9 cellular contexts compared by ENCODE assay signal in genomic region chr18:22977847-22978701, GRCh38. TPM values are rescaled to one million over a fixed set of nuclear protein-coding genes. Genes with fewer than 3 reads are reported as not detected.
DNase-seq lines count a peak whose midpoint lies in the region; ATAC-seq and TF ChIP-seq lines count a peak whose summit lies in the region.
"Had no signal": no experiment of that assay in that cellular context is flagged by ENCODE, and none has a peak within 500 bp of the region (broad histone marks: within the 10 kb centered on the region; RNA-seq: fewer than 3 reads in every experiment).

No MANE protein-coding gene starts in this region.

- peak overlapping the region; percentile 70 for H3K27ac Mint-ChIP-seq in endothelial cell (ENCODE audit: unreplicated experiment)

- no peaks in the 10 kb centered on the region for H3K27me3 Mint-ChIP-seq in endothelial cell (ENCODE audit: unreplicated experiment)
- H3K27me3 Mint-ChIP-seq: IgD-negative memory B cell had no signal

- peaks cover 4% of the 10 kb centered on the region for H3K36me3 Mint-ChIP-seq in endothelial cell (ENCODE audit: low read depth, unreplicated experiment)

- ATAC-seq in GM18868 (IDR thresholded peaks at IDR 0.05; ENCODE audit: unreplicated experiment): peak; percentile 67
- no peak for ATAC-seq in GM21515 (IDR thresholded peaks at IDR 0.05; ENCODE audit: unreplicated experiment)
- ATAC-seq in GM21447 (IDR thresholded peaks at IDR 0.05; ENCODE audit: unreplicated experiment): no peak
- no peak for ATAC-seq in HG02678 (IDR thresholded peaks at IDR 0.05; ENCODE audit: unreplicated experiment)

- peak; percentile 35 for DNase-seq in NCI-H2196 treated with DMSO at 0.1 percent for 48 hours (lab: John Stamatoyannopoulos, UW; ENCODE audit: unreplicated experiment)
- no peak for DNase-seq in endothelial cell (ENCODE audit: low spot score)
- DNase-seq in putamen (ENCODE audit: low spot score): peak; percentile 24
- DNase-seq in NCI-H146 treated with DMSO at 0.1 percent for 48 hours (lab: John Stamatoyannopoulos, UW; ENCODE audit: unreplicated experiment): no peak

- TF ChIP-seq CTCF in endothelial cell (IDR thresholded peaks at IDR 0.05; ENCODE audit: unreplicated experiment): no peak

- peaks cover 7% of the 10 kb centered on the region for H3K4me1 Mint-ChIP-seq in endothelial cell (ENCODE audit: unreplicated experiment)

- no peaks in the 10 kb centered on the region for H3K9me3 Mint-ChIP-seq in endothelial cell (ENCODE audit: unreplicated experiment)
- H3K9me3 Mint-ChIP-seq: IgD-negative memory B cell had no signal

- H3K4me3 Mint-ChIP-seq in endothelial cell (ENCODE audit: unreplicated experiment): no peak overlapping the region

RNA-seq across cellular contexts. Expression of gene RBBP8, which starts 44.9 kb away (rescaled TPM):
- total RNA-seq in endothelial cell (ENCODE audit: unreplicated experiment): 27.0 TPM

Comparison
In these comparisons a context has a peak if more than half of its experiments do, and no peak if none do; other contexts are left out.
1. DNase-seq: peak in NCI-H2196 treated with DMSO at 0.1 percent for 48 hours (single experiment) and putamen (single experiment); none in endothelial cell (single experiment) and NCI-H146 treated with DMSO at 0.1 percent for 48 hours (single experiment).